Comparison of ENCODE assay signal across 17 cellular contexts in the genomic region with DNA sequence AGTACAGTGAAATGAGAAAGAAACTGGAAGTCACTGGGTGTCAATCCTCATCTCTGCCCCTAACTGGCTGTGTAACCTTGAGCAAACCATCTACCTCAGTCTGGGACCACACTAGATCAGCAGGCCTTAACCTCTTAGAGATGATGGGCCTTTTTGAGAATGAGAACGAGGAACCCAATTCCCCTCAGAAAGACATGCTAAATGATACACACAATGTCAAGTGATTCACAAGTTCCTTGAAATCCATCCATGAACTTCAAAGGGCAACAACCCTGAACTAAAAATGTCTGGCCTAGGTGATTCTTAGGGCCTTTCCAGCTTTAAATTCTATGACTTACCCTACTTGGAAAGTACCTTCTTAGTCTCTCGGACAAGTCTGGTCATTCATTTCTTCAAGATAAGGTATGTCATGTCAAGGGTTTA. TPM values are rescaled to one million over a fixed set of nuclear protein-coding genes. Genes with fewer than 3 reads are reported as not detected.
DNase-seq lines count a peak whose midpoint lies in the region; ATAC-seq lines count a peak whose summit lies in the region.
"Had no signal": no experiment of that assay in that cellular context is flagged by ENCODE, and none has a peak within 500 bp of the region (broad histone marks: within the 10 kb centered on the region; RNA-seq: fewer than 3 reads in every experiment).

No MANE protein-coding gene starts in this region.

- H3K4me3 Mint-ChIP-seq in activated naive CD4-positive, alpha-beta T cell treated with anti-CD3 and anti-CD28 coated beads, Interleukin-2, amount 10 ng/mL, durations not matched to agents 7 days and 5 days = no peak overlapping the region
- H3K4me3 Mint-ChIP-seq in activated T-helper 17 cell treated with anti-CD3 and anti-CD28 coated beads, Interleukin-2, amount 50 U/mL, for 72 hours = peak overlapping the region; percentile 39
- H3K4me3 Mint-ChIP-seq in stimulated activated naive CD8-positive, alpha-beta T cell treated with anti-CD3 and anti-CD28 coated beads, Interleukin-15, amount 100 ng/mL, for 72 hours = peak overlapping the region in 1 of 2 donors; percentile 14

- DNase-seq in activated naive CD4-positive, alpha-beta T cell treated with anti-CD3 and anti-CD28 coated beads, Interleukin-2, amount 10 ng/mL, durations not matched to agents 7 days and 5 days = no peak
- DNase-seq in activated naive CD4-positive, alpha-beta T cell treated with anti-CD3 and anti-CD28 coated beads, Interleukin-2, amount 50 U/mL, for 16 hours = no peak
- DNase-seq in stimulated activated naive CD8-positive, alpha-beta T cell treated with anti-CD3 and anti-CD28 coated beads, Interleukin-15, amount 100 ng/mL, for 72 hours = peak in 1 of 2 donors; percentile 29
- DNase-seq in SIG-M5 (lab: John Stamatoyannopoulos, UW) = no peak
- DNase-seq: activated CD4-positive, alpha-beta T cell treated with anti-CD3 and anti-CD28 coated beads, Interleukin-2, amount 50 U/mL, for 1 hour; amniotic stem cell; DMS 273 treated with DMSO at 0.1 percent for 48 hours; left cardiac atrium; mesenchymal stem cell; NCI-H146; NCI-H69; Right ventricle myocardium superior; stimulated activated CD8-positive, alpha-beta memory T cell treated with anti-CD3 and anti-CD28 coated beads, Interleukin-4, amount 100 ng/mL, for 48 hours had no signal

- no peaks in the 10 kb centered on the region for H3K27me3 Mint-ChIP-seq in activated naive CD4-positive, alpha-beta T cell treated with anti-CD3 and anti-CD28 coated beads, Interleukin-2, amount 10 ng/mL, durations not matched to agents 7 days and 5 days
- no peaks in the 10 kb centered on the region for H3K27me3 Mint-ChIP-seq in activated T-helper 17 cell treated with anti-CD3 and anti-CD28 coated beads, Interleukin-2, amount 50 U/mL, for 72 hours
- no peaks in the 10 kb centered on the region for H3K27me3 Mint-ChIP-seq in stimulated activated naive CD8-positive, alpha-beta T cell treated with anti-CD3 and anti-CD28 coated beads, Interleukin-15, amount 100 ng/mL, for 72 hours

- H3K36me3 Mint-ChIP-seq in activated naive CD4-positive, alpha-beta T cell treated with anti-CD3 and anti-CD28 coated beads, Interleukin-2, amount 10 ng/mL, durations not matched to agents 7 days and 5 days = peaks cover 19% of the 10 kb centered on the region
- H3K36me3 Mint-ChIP-seq in activated T-helper 17 cell treated with anti-CD3 and anti-CD28 coated beads, Interleukin-2, amount 50 U/mL, for 72 hours (ENCODE audit: low read depth) = peaks cover 39% of the 10 kb centered on the region

- peak overlapping the region; percentile 45 for H3K27ac Mint-ChIP-seq in activated naive CD4-positive, alpha-beta T cell treated with anti-CD3 and anti-CD28 coated beads, Interleukin-2, amount 10 ng/mL, durations not matched to agents 7 days and 5 days
- peak overlapping the region; percentile 70 for H3K27ac Mint-ChIP-seq in activated T-helper 17 cell treated with anti-CD3 and anti-CD28 coated beads, Interleukin-2, amount 50 U/mL, for 72 hours
- peak overlapping the region; percentile 62 to 63 for H3K27ac Mint-ChIP-seq in stimulated activated naive CD8-positive, alpha-beta T cell treated with anti-CD3 and anti-CD28 coated beads, Interleukin-15, amount 100 ng/mL, for 72 hours

- H3K4me1 Mint-ChIP-seq in activated naive CD4-positive, alpha-beta T cell treated with anti-CD3 and anti-CD28 coated beads, Interleukin-2, amount 10 ng/mL, durations not matched to agents 7 days and 5 days = peaks cover 3% of the 10 kb centered on the region
- H3K4me1 Mint-ChIP-seq in activated T-helper 17 cell treated with anti-CD3 and anti-CD28 coated beads, Interleukin-2, amount 50 U/mL, for 72 hours = peaks cover 11% of the 10 kb centered on the region
- peaks cover 20% of the 10 kb centered on the region for H3K4me1 Mint-ChIP-seq in stimulated activated naive CD8-positive, alpha-beta T cell treated with anti-CD3 and anti-CD28 coated beads, Interleukin-15, amount 100 ng/mL, for 72 hours

- ATAC-seq in GM21717 (IDR thresholded peaks at IDR 0.05; ENCODE audit: unreplicated experiment) = peak; percentile 50
- peak; percentile 96 for ATAC-seq in activated T-helper 17 cell treated with anti-CD3 and anti-CD28 coated beads, Interleukin-2, amount 50 U/mL, for 72 hours (replicated peaks)
- ATAC-seq in stimulated activated naive CD8-positive, alpha-beta T cell treated with anti-CD3 and anti-CD28 coated beads, Interleukin-15, amount 100 ng/mL, for 72 hours = peak; percentile 98
- no peak for ATAC-seq in HG02642 (IDR thresholded peaks at IDR 0.05; ENCODE audit: poor library complexity, unreplicated experiment)
- ATAC-seq: K562, left cardiac atrium had no signal

- CTCF ChIA-PET in activated naive CD4-positive, alpha-beta T cell treated with anti-CD3 and anti-CD28 coated beads, Interleukin-2, amount 10 ng/mL, durations not matched to agents 7 days and 5 days (lab: Charles Lee) = no interaction called here

- no peaks in the 10 kb centered on the region for H3K9me3 Mint-ChIP-seq in activated naive CD4-positive, alpha-beta T cell treated with anti-CD3 and anti-CD28 coated beads, Interleukin-2, amount 10 ng/mL, durations not matched to agents 7 days and 5 days
- no peaks in the 10 kb centered on the region for H3K9me3 Mint-ChIP-seq in activated T-helper 17 cell treated with anti-CD3 and anti-CD28 coated beads, Interleukin-2, amount 50 U/mL, for 72 hours
- H3K9me3 Mint-ChIP-seq in stimulated activated naive CD8-positive, alpha-beta T cell treated with anti-CD3 and anti-CD28 coated beads, Interleukin-15, amount 100 ng/mL, for 72 hours = no peaks in the 10 kb centered on the region

RNA-seq across cellular contexts. Expression of a gene that starts 47.4 kb away (rescaled TPM):
- total RNA-seq in activated T-helper 17 cell treated with anti-CD3 and anti-CD28 coated beads, Interleukin-2, amount 50 U/mL, for 72 hours = 10 to 100 TPM; 53.2 to 56.1 TPM
